ENCODE assay signal across 1 cellular context in genomic region chr10:73635781-73636180, GRCh38.
TF ChIP-seq lines count a peak whose summit lies in the region.

No MANE protein-coding gene starts in this region.

TF ChIP-seq in A549, 52 proteins besides CTCF, POLR2A, EP300 and RAD21 (continued from another document):
- TF ChIP-seq REST (IDR thresholded peaks at IDR 0.05): no peak
- no peak for TF ChIP-seq EHF (CRISPR knock-in tag; IDR thresholded peaks at IDR 0.05)
- no peak for TF ChIP-seq SMC3 (IDR thresholded peaks at IDR 0.05)
- no peak for TF ChIP-seq JUNB (IDR thresholded peaks at IDR 0.05)
- no peak for TF ChIP-seq POLR2AphosphoS2 (conservative IDR thresholded peaks at IDR 0.05; ENCODE audit: low read length)
- TF ChIP-seq EHMT2 (IDR thresholded peaks at IDR 0.05; ENCODE audit: low read depth): no peak
- no peak for TF ChIP-seq HEYL (CRISPR knock-in tag; IDR thresholded peaks at IDR 0.05)
- no peak for TF ChIP-seq RCOR1 (IDR thresholded peaks at IDR 0.05; ENCODE audit: low read depth, low read length)
- no peak for TF ChIP-seq RFX5 (IDR thresholded peaks at IDR 0.05)
- no peak for TF ChIP-seq NFE2L2 (conservative IDR thresholded peaks at IDR 0.05; ENCODE audit: low read length)
- no peak for TF ChIP-seq HOXB5 (CRISPR knock-in tag; IDR thresholded peaks at IDR 0.05)
- no peak for TF ChIP-seq ELK1 (IDR thresholded peaks at IDR 0.05; ENCODE audit: low read depth, low read length)
- TF ChIP-seq MYC (IDR thresholded peaks at IDR 0.05; ENCODE audit: borderline replicate concordance, low read length): no peak
- no peak for TF ChIP-seq CHD4 (IDR thresholded peaks at IDR 0.05; ENCODE audit: borderline replicate concordance)
- no peak for TF ChIP-seq MAZ (IDR thresholded peaks at IDR 0.05; ENCODE audit: borderline replicate concordance, low read depth, low read length)
- TF ChIP-seq CBX8 (IDR thresholded peaks at IDR 0.05): no peak
- TF ChIP-seq, protein P1, sequence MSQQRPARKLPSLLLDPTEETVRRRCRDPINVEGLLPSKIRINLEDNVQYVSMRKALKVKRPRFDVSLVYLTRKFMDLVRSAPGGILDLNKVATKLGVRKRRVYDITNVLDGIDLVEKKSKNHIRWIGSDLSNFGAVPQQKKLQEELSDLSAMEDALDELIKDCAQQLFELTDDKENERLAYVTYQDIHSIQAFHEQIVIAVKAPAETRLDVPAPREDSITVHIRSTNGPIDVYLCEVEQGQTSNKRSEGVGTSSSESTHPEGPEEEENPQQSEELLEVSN (IDR thresholded peaks at IDR 0.05; ENCODE audit: borderline replicate concordance, low read depth): no peak
- no peak for TF ChIP-seq ZNF302 (CRISPR knock-in tag; IDR thresholded peaks at IDR 0.05)
- no peak for TF ChIP-seq BCL3 (IDR thresholded peaks at IDR 0.05)
